In the genomic region with DNA sequence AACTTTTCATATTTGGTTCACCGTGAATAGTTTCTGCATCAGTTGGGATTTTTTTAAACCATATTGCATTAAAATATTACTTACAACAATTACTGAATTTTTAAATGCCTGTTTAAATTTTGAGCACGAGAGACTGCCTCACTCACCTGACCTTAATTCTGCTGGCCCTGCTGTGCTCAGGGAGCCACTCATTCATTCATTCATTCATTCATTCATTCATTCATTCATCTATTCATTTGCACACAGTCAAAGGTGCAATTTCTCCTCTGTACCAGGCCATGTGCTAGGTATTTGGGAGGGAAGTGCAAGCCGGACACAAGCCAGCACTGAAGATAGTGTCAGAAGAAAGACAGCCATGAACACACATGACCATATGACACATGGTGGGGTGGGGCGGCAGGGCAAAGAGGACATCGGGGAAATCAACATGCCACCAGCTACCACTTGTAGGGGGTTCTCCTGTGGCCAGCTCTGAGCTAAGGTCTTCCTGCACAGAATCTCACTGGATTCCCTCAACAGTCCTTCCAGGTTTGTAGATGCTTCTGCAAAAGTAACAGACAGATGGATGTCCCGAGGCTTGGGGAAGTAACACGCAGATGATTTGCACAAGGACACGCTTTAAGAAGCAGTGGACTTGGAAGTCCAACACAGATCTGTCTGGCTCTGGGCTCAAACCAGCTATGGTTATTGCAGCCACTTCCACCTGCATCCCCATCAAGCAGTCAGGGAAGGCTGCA, we compare ENCODE assay signal across 16 cellular contexts. TPM values are rescaled to one million over a fixed set of nuclear protein-coding genes. Genes with fewer than 3 reads are reported as not detected.
DNase-seq lines count a peak whose midpoint lies in the region; ATAC-seq and TF ChIP-seq lines count a peak whose summit lies in the region.
"Had no signal": no experiment of that assay in that cellular context is flagged by ENCODE, and none has a peak within 500 bp of the region (broad histone marks: within the 10 kb centered on the region; RNA-seq: fewer than 3 reads in every experiment).

No MANE protein-coding gene starts in this region.

- H3K4me1 ChIP-seq in left lung: peaks cover 0 to 45% of the 10 kb centered on the region in 2 donors
- H3K4me1 ChIP-seq: uterus had no signal

- H3K4me3 Mint-ChIP-seq in activated CD4-positive, alpha-beta memory T cell treated with anti-CD3 and anti-CD28 coated beads, Interleukin-2, amount 10 ng/mL, durations not matched to agents 7 days and 5 days: peak overlapping the region; percentile 16
- H3K4me3 Mint-ChIP-seq in activated CD4-positive, alpha-beta memory T cell treated with anti-CD3 and anti-CD28 coated beads for 36 hours: no peak overlapping the region
- H3K4me3 Mint-ChIP-seq in T-helper 17 cell: peak overlapping the region; percentile 88
- H3K4me3 Mint-ChIP-seq in stimulated activated memory B cell treated with anti-CD40 and anti-IgM and Interleukin-4, amounts not matched to agents 10 μg/mL and 1 μg/mL and 100 μg/mL, for 72 hours: peak overlapping the region; percentile 94

- POLR2A ChIA-PET in activated CD4-positive, alpha-beta memory T cell treated with anti-CD3 and anti-CD28 coated beads, Interleukin-2, amount 10 ng/mL, durations not matched to agents 7 days and 5 days (lab: Charles Lee): no interaction called here
- POLR2A ChIA-PET in activated CD4-positive, alpha-beta memory T cell treated with anti-CD3 and anti-CD28 coated beads for 36 hours (lab: Charles Lee): no interaction called here

- no peaks in the 10 kb centered on the region for H3K36me3 Mint-ChIP-seq in activated CD4-positive, alpha-beta memory T cell treated with anti-CD3 and anti-CD28 coated beads, Interleukin-2, amount 10 ng/mL, durations not matched to agents 7 days and 5 days (ENCODE audit: low read depth)
- H3K36me3 Mint-ChIP-seq in activated CD4-positive, alpha-beta memory T cell treated with anti-CD3 and anti-CD28 coated beads for 36 hours: no peaks in the 10 kb centered on the region
- peaks cover 2% of the 10 kb centered on the region for H3K36me3 Mint-ChIP-seq in T-helper 17 cell (ENCODE audit: low read depth)
- peaks cover 37% of the 10 kb centered on the region for H3K36me3 Mint-ChIP-seq in stimulated activated memory B cell treated with anti-CD40 and anti-IgM and Interleukin-4, amounts not matched to agents 10 μg/mL and 1 μg/mL and 100 μg/mL, for 72 hours

- no peak overlapping the region for H3K27ac Mint-ChIP-seq in activated CD4-positive, alpha-beta memory T cell treated with anti-CD3 and anti-CD28 coated beads, Interleukin-2, amount 10 ng/mL, durations not matched to agents 7 days and 5 days
- no peak overlapping the region for H3K27ac Mint-ChIP-seq in activated CD4-positive, alpha-beta memory T cell treated with anti-CD3 and anti-CD28 coated beads for 36 hours
- peak overlapping the region; percentile 43 for H3K27ac Mint-ChIP-seq in T-helper 17 cell
- peak overlapping the region; percentile 87 for H3K27ac Mint-ChIP-seq in stimulated activated memory B cell treated with anti-CD40 and anti-IgM and Interleukin-4, amounts not matched to agents 10 μg/mL and 1 μg/mL and 100 μg/mL, for 72 hours

- H3K9me3 ChIP-seq in T-helper 17 cell (ENCODE audit: control insufficient read depth, low read length, poor library complexity, severe bottlenecking) (no peaks in the 10 kb centered on the region), left lung (no peaks in the 10 kb centered on the region)
- H3K9me3 ChIP-seq: uterus had no signal

- peak overlapping the region in 1 of 2 donors; percentile 60 for H3K4me3 ChIP-seq in left lung
- H3K4me3 ChIP-seq: SK-N-MC, uterus had no signal

- H3K36me3 ChIP-seq in left lung: no peaks in the 10 kb centered on the region
- H3K36me3 ChIP-seq: brain microvascular endothelial cell, uterus had no signal

- no peaks in the 10 kb centered on the region for H3K27me3 ChIP-seq in left lung
- H3K27me3 ChIP-seq: brain microvascular endothelial cell, uterus had no signal

- H3K27me3 Mint-ChIP-seq in activated CD4-positive, alpha-beta memory T cell treated with anti-CD3 and anti-CD28 coated beads, Interleukin-2, amount 10 ng/mL, durations not matched to agents 7 days and 5 days: peaks cover 38% of the 10 kb centered on the region
- peaks cover 10% of the 10 kb centered on the region for H3K27me3 Mint-ChIP-seq in activated CD4-positive, alpha-beta memory T cell treated with anti-CD3 and anti-CD28 coated beads for 36 hours
- H3K27me3 Mint-ChIP-seq in T-helper 17 cell: peaks cover 28% of the 10 kb centered on the region
- no peaks in the 10 kb centered on the region for H3K27me3 Mint-ChIP-seq in stimulated activated memory B cell treated with anti-CD40 and anti-IgM and Interleukin-4, amounts not matched to agents 10 μg/mL and 1 μg/mL and 100 μg/mL, for 72 hours

- intact Hi-C loops in activated CD4-positive, alpha-beta memory T cell treated with anti-CD3 and anti-CD28 coated beads for 36 hours (cut with micrococcal nuclease): no loop called here
- intact Hi-C loops in left lung (cut with DNase I): no loop called here

- no peak for TF ChIP-seq CTCF in left lung (IDR thresholded peaks at IDR 0.05)

- DNase-seq in activated CD4-positive, alpha-beta memory T cell treated with anti-CD3 and anti-CD28 coated beads, Interleukin-2, amount 10 ng/mL, durations not matched to agents 7 days and 5 days: no peak
- DNase-seq in activated CD4-positive, alpha-beta memory T cell treated with anti-CD3 and anti-CD28 coated beads for 36 hours: no peak
- DNase-seq in T-helper 17 cell (no peak), left lung (no peak), AG08395 (ENCODE audit: low spot score) (no peak)
- DNase-seq: ACHN; activated CD4-positive, alpha-beta T cell treated with anti-CD3 and anti-CD28 coated beads for 4 hours; brain microvascular endothelial cell; DMS 273 treated with DMSO at 0.1 percent for 48 hours; NCI-H146; NCI-H748 treated with DMSO at 0.1 percent for 48 hours; uterus had no signal

- H3K27ac ChIP-seq in left lung: peak overlapping the region; percentile 53 to 90
- H3K27ac ChIP-seq: brain microvascular endothelial cell, SK-N-MC had no signal

- CTCF ChIA-PET in activated CD4-positive, alpha-beta memory T cell treated with anti-CD3 and anti-CD28 coated beads, Interleukin-2, amount 10 ng/mL, durations not matched to agents 7 days and 5 days (lab: Charles Lee): no interaction called here
- CTCF ChIA-PET in activated CD4-positive, alpha-beta memory T cell treated with anti-CD3 and anti-CD28 coated beads for 36 hours (lab: Charles Lee): interaction anchor here (1.8 kb wide), 1 partner anchor 57 kb away, joined by 6 read pairs; no protein-coding TSS in a partner anchor

- H3K9me3 Mint-ChIP-seq in activated CD4-positive, alpha-beta memory T cell treated with anti-CD3 and anti-CD28 coated beads, Interleukin-2, amount 10 ng/mL, durations not matched to agents 7 days and 5 days: no peaks in the 10 kb centered on the region
- H3K9me3 Mint-ChIP-seq in activated CD4-positive, alpha-beta memory T cell treated with anti-CD3 and anti-CD28 coated beads for 36 hours: no peaks in the 10 kb centered on the region
- no peaks in the 10 kb centered on the region for H3K9me3 Mint-ChIP-seq in stimulated activated memory B cell treated with anti-CD40 and anti-IgM and Interleukin-4, amounts not matched to agents 10 μg/mL and 1 μg/mL and 100 μg/mL, for 72 hours

- no peak for ATAC-seq in T-helper 17 cell
- ATAC-seq in left lung: peak; percentile 54
- peak; percentile 25 for ATAC-seq in stimulated activated memory B cell treated with anti-CD40 and anti-IgM and Interleukin-4, amounts not matched to agents 10 μg/mL and 1 μg/mL and 100 μg/mL, for 72 hours
- no peak for ATAC-seq in HG02571 (IDR thresholded peaks at IDR 0.05; ENCODE audit: unreplicated experiment)
- no peak for ATAC-seq in GM21737 (IDR thresholded peaks at IDR 0.05; ENCODE audit: unreplicated experiment)

- H3K4me1 Mint-ChIP-seq in activated CD4-positive, alpha-beta memory T cell treated with anti-CD3 and anti-CD28 coated beads, Interleukin-2, amount 10 ng/mL, durations not matched to agents 7 days and 5 days: peaks cover 3% of the 10 kb centered on the region
- H3K4me1 Mint-ChIP-seq in activated CD4-positive, alpha-beta memory T cell treated with anti-CD3 and anti-CD28 coated beads for 36 hours (ENCODE audit: low read depth): no peaks in the 10 kb centered on the region
- peaks cover 12% of the 10 kb centered on the region for H3K4me1 Mint-ChIP-seq in T-helper 17 cell
- H3K4me1 Mint-ChIP-seq in stimulated activated memory B cell treated with anti-CD40 and anti-IgM and Interleukin-4, amounts not matched to agents 10 μg/mL and 1 μg/mL and 100 μg/mL, for 72 hours: peaks cover 48% of the 10 kb centered on the region

RNA-seq across cellular contexts. Expression of a gene that starts 0.6 kb away (rescaled TPM):
- 1 to 10 TPM; 2.3 to 3.0 TPM for total RNA-seq in activated CD4-positive, alpha-beta memory T cell treated with anti-CD3 and anti-CD28 coated beads, Interleukin-2, amount 10 ng/mL, durations not matched to agents 7 days and 5 days
- total RNA-seq in activated CD4-positive, alpha-beta memory T cell treated with anti-CD3 and anti-CD28 coated beads for 36 hours: under 1 TPM; 0.22 to 0.48 TPM
- total RNA-seq in T-helper 17 cell (1 to 10 TPM; 5.1 to 8.0 TPM), left lung (10 to 100 TPM; 11.5 to 47.5 TPM)

RNA-seq across cellular contexts. Expression of a gene that starts 52.1 kb away (rescaled TPM):
- total RNA-seq in activated CD4-positive, alpha-beta memory T cell treated with anti-CD3 and anti-CD28 coated beads, Interleukin-2, amount 10 ng/mL, durations not matched to agents 7 days and 5 days: 10 to 100 TPM; 59.9 to 60.1 TPM
- 1 to 10 TPM; 8.7 to 9.3 TPM for total RNA-seq in activated CD4-positive, alpha-beta memory T cell treated with anti-CD3 and anti-CD28 coated beads for 36 hours
- 10 to 100 TPM; 31.7 to 37.1 TPM for total RNA-seq in T-helper 17 cell
- total RNA-seq in left lung: 10 to 100 TPM; 13.0 to 68.1 TPM

Comparison
In these comparisons a context has a peak if more than half of its experiments do, and no peak if none do; other contexts are left out.
1. H3K27ac Mint-ChIP-seq: peak in T-helper 17 cell (single experiment) and stimulated activated memory B cell treated with anti-CD40 and anti-IgM and Interleukin-4, amounts not matched to agents 10 μg/mL and 1 μg/mL and 100 μg/mL, for 72 hours (single experiment); none in activated CD4-positive, alpha-beta memory T cell treated with anti-CD3 and anti-CD28 coated beads, Interleukin-2, amount 10 ng/mL, durations not matched to agents 7 days and 5 days (single experiment) and activated CD4-positive, alpha-beta memory T cell treated with anti-CD3 and anti-CD28 coated beads for 36 hours (single experiment).
2. ATAC-seq: peak in left lung (single experiment) and stimulated activated memory B cell treated with anti-CD40 and anti-IgM and Interleukin-4, amounts not matched to agents 10 μg/mL and 1 μg/mL and 100 μg/mL, for 72 hours (single experiment); none in T-helper 17 cell (single experiment), HG02571 (single experiment) and GM21737 (single experiment).